ENCODE assay signal across 10 cellular contexts in the genomic region with DNA sequence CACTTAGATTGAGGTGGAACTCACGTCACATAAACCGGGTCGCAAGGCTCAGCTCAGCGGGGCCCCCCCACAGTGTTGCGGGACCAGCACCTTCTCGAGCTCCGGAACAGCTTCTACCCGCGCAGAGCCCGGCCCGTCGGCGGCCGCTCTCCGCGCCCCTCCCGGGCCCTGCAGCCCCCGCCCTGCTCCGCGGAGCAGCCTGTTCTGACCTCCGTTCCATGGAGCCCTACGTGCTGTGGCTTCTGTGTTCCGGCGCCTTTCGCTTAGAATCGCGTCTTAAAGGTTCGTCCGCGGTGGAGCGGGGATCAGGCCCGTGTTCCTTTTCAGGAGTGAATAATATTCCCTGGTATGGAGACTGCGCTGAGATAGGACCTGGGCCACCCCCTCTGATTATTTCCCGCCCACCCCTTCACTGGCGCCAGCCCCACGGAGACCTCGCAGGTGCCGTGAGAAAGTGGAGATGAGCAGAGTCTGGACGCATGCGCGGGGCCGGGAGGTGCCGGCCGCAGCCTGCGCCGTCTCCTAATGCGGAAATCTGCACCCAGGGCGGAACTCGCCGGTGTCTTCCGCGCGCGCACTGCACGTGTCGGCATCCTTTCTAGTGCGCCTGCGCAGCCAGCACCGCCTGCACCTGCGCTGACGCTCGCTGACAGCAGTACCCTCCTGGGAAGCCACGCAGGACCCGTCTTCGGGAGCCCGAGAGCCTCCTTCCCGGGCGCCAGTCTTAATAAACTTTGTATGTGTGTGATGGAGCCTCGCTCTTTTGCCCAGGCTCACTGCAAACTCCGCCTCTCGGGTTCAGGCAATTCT. TPM values are rescaled to one million over a fixed set of nuclear protein-coding genes. Genes with fewer than 3 reads are reported as not detected.
DNase-seq lines count a peak whose midpoint lies in the region; ATAC-seq and TF ChIP-seq lines count a peak whose summit lies in the region.
"Had no signal": no experiment of that assay in that cellular context is flagged by ENCODE, and none has a peak within 500 bp of the region (broad histone marks: within the 10 kb centered on the region; RNA-seq: fewer than 3 reads in every experiment).

No MANE protein-coding gene starts in this region.

- H3K4me1 Mint-ChIP-seq in IgD-negative memory B cell (peaks cover 0 to 8% (median 1%) of the 10 kb centered on the region in 3 donors), endodermal cell (no peaks in the 10 kb centered on the region)

- DNase-seq in endodermal cell = peak; percentile 54
- DNase-seq in D341Med (ENCODE audit: low spot score) = no peak
- no peak for DNase-seq in SKM-1 treated with dmso at 0.1 percent for 144 hours (lab: John Stamatoyannopoulos, UW; ENCODE audit: unreplicated experiment)
- DNase-seq in G401 (ENCODE audit: low spot score) = no peak
- DNase-seq: EL, NCI-H510A treated with DMSO at 0.1 percent for 48 hours had no signal

- H3K9me3 Mint-ChIP-seq in IgD-negative memory B cell = peaks cover 0 to 7% (median 3%) of the 10 kb centered on the region in 3 donors
- H3K9me3 Mint-ChIP-seq in endodermal cell = peaks cover 17% of the 10 kb centered on the region

- H3K9ac ChIP-seq in BLaER1 (no peak overlapping the region), endodermal cell (ENCODE audit: extremely low read depth, low read length, poor library complexity, severe bottlenecking) (no peak overlapping the region)

- no peaks in the 10 kb centered on the region for H3K36me3 ChIP-seq in BLaER1
- no peaks in the 10 kb centered on the region for H3K36me3 ChIP-seq in endodermal cell (ENCODE audit: control insufficient read depth, insufficient read depth, low read length)
- H3K36me3 ChIP-seq in neuron (ENCODE audit: insufficient read depth, low read length) = no peaks in the 10 kb centered on the region

- no peaks in the 10 kb centered on the region for H4K20me1 ChIP-seq in BLaER1

- H3K4me3 ChIP-seq in BLaER1 = peak overlapping the region; percentile 67
- peak overlapping the region; percentile 73 for H3K4me3 ChIP-seq in endodermal cell (ENCODE audit: low read length)
- H3K4me3 ChIP-seq in neuron (ENCODE audit: low read length) = peak overlapping the region; percentile 49

- H3K36me3 Mint-ChIP-seq in IgD-negative memory B cell = peaks cover 1% of the 10 kb centered on the region
- no peaks in the 10 kb centered on the region for H3K36me3 Mint-ChIP-seq in endodermal cell (ENCODE audit: low read depth)

- peak overlapping the region; percentile 62 to 83 (median 71) for H3K4me3 Mint-ChIP-seq in IgD-negative memory B cell
- H3K4me3 Mint-ChIP-seq in endodermal cell = peak overlapping the region; percentile 53

- no peak for ATAC-seq in HG03159 (IDR thresholded peaks at IDR 0.05; ENCODE audit: unreplicated experiment)

- H3K27me3 Mint-ChIP-seq in IgD-negative memory B cell (peaks cover 4% of the 10 kb centered on the region), endodermal cell (ENCODE audit: insufficient read depth) (peaks cover 48% of the 10 kb centered on the region)

- H3K4me1 ChIP-seq in BLaER1 (peaks cover 12% of the 10 kb centered on the region), endodermal cell (ENCODE audit: control insufficient read depth, insufficient read depth, low read length) (no peaks in the 10 kb centered on the region), neuron (ENCODE audit: insufficient read depth, low read length) (peaks cover 3% of the 10 kb centered on the region)

- H3K4me2 ChIP-seq in BLaER1 = peak overlapping the region; percentile 75

- TF ChIP-seq CTCF in endodermal cell (conservative IDR thresholded peaks at IDR 0.05) = no peak

- H3K27ac Mint-ChIP-seq in IgD-negative memory B cell (no peak overlapping the region), endodermal cell (no peak overlapping the region)

- H3K27ac ChIP-seq in BLaER1 (no peak overlapping the region), endodermal cell (ENCODE audit: low read depth, low read length) (no peak overlapping the region)

- in situ Hi-C loops in G401 (cut with HindIII; ENCODE audit: low sequenced_read_pairs) = no loop called here

- H3K27me3 ChIP-seq in BLaER1 = no peaks in the 10 kb centered on the region
- peaks cover 14% of the 10 kb centered on the region for H3K27me3 ChIP-seq in endodermal cell (ENCODE audit: control insufficient read depth, insufficient read depth, low read length, poor library complexity, severe bottlenecking)
- H3K27me3 ChIP-seq in neuron (ENCODE audit: insufficient read depth, low read length) = no peaks in the 10 kb centered on the region

- WGBS in endodermal cell (ENCODE audit: insufficient coverage in 1 of 2, insufficient read length in 1 of 2), 2 experiments = 74 to 75% methylated on average over 57 to 71 of the region's 71 CpGs

- peaks cover 30% of the 10 kb centered on the region for H3K9me3 ChIP-seq in BLaER1
- no peaks in the 10 kb centered on the region for H3K9me3 ChIP-seq in endodermal cell (ENCODE audit: control insufficient read depth, low read length)
- H3K9me3 ChIP-seq in neuron (ENCODE audit: low read length) = peaks cover 2% of the 10 kb centered on the region

- peak overlapping the region; percentile 61 for H2AFZ ChIP-seq in neuron (ENCODE audit: low read depth, low read length)

RNA-seq across cellular contexts. Expression of gene ZNF778, which starts 30.9 kb away (rescaled TPM):
- polyA plus RNA-seq in IgD-negative memory B cell = 1.3 TPM
- 10 to 100 TPM; 13.0 to 16.3 TPM for total RNA-seq in endodermal cell
- 12.3 TPM for polyA plus RNA-seq in endodermal cell (2013, experiment 1 of 2)
- polyA plus RNA-seq in endodermal cell (2013, experiment 2 of 2) = 12.5 TPM
- 8.3 and 23.0 TPM in 2 replicates for total RNA-seq in G401 (2014; rRNA removed; shearing (Covaris generic))

RNA-seq across cellular contexts. Expression of gene SLC22A31, which starts 48.1 kb away (rescaled TPM):
- not detected for polyA plus RNA-seq in IgD-negative memory B cell
- total RNA-seq in endodermal cell = 10 to 100 TPM in 1 of 2 donors, 1 to 10 TPM in 1; 9.7 to 33.9 TPM
- polyA plus RNA-seq in endodermal cell (2013, experiment 1 of 2) = 1.7 TPM
- 1.6 TPM for polyA plus RNA-seq in endodermal cell (2013, experiment 2 of 2)
- total RNA-seq in G401 (2014; rRNA removed; shearing (Covaris generic)) = 0.55 and 1.5 TPM in 2 replicates
